20 cellular contexts compared by ENCODE assay signal in genomic region chr6:5749016-5749665, GRCh38.
"Had no signal": no experiment of that assay in that cellular context is flagged by ENCODE, and none has a peak within 500 bp of the region (broad histone marks: within the 10 kb centered on the region; RNA-seq: fewer than 3 reads in every experiment).

No MANE protein-coding gene starts in this region.

- H3K4me1 Mint-ChIP-seq: activated B cell treated with CpG ODN at 0.5 μM for 24 hours; stimulated activated naive CD8-positive, alpha-beta T cell treated with anti-CD3 and anti-CD28 coated beads, Interleukin-15, amount 100 ng/mL, for 72 hours had no signal

- H3K4me3 ChIP-seq: ascending aorta, breast epithelium, vagina had no signal

- H3K27ac Mint-ChIP-seq: activated B cell treated with CpG ODN at 0.5 μM for 24 hours; activated CD8-positive, alpha-beta T cell treated with anti-CD3 and anti-CD28 coated beads, Interleukin-2, amount 10 ng/mL, durations not matched to agents 7 days and 5 days; natural killer cell treated with Interleukin-12 subunit alpha and Interleukin-12 subunit beta and Interleukin-15 and Interleukin-18, amount 100 ng/mL, for 72 hours; stimulated activated naive CD8-positive, alpha-beta T cell treated with anti-CD3 and anti-CD28 coated beads, Interleukin-15, amount 100 ng/mL, for 72 hours had no signal

- H3K9me3 ChIP-seq: ascending aorta, vagina had no signal

- H3K27ac ChIP-seq: ascending aorta, breast epithelium, vagina had no signal

- H3K27me3 ChIP-seq: ascending aorta, breast epithelium, vagina had no signal

- ATAC-seq: activated CD8-positive, alpha-beta T cell treated with anti-CD3 and anti-CD28 coated beads, Interleukin-2, amount 10 ng/mL, durations not matched to agents 7 days and 5 days; stimulated activated naive CD8-positive, alpha-beta T cell treated with anti-CD3 and anti-CD28 coated beads, Interleukin-15, amount 100 ng/mL, for 72 hours had no signal

- H3K27me3 Mint-ChIP-seq: activated B cell treated with CpG ODN at 0.5 μM for 24 hours; natural killer cell treated with Interleukin-12 subunit alpha and Interleukin-12 subunit beta and Interleukin-15 and Interleukin-18, amount 100 ng/mL, for 72 hours; stimulated activated naive CD8-positive, alpha-beta T cell treated with anti-CD3 and anti-CD28 coated beads, Interleukin-15, amount 100 ng/mL, for 72 hours had no signal

- H3K9me3 Mint-ChIP-seq: natural killer cell treated with Interleukin-12 subunit alpha and Interleukin-12 subunit beta and Interleukin-15 and Interleukin-18, amount 100 ng/mL, for 72 hours had no signal

- DNase-seq: activated B cell treated with CpG ODN at 0.5 μM for 24 hours; activated CD4-positive, alpha-beta T cell treated with anti-CD3 and anti-CD28 coated beads for 48 hours; activated CD8-positive, alpha-beta memory T cell treated with anti-CD3 and anti-CD28 coated beads, Interleukin-2, amount 50 U/mL, for 4 hours; activated CD8-positive, alpha-beta T cell treated with anti-CD3 and anti-CD28 coated beads, Interleukin-2, amount 10 ng/mL, durations not matched to agents 7 days and 5 days; activated effector memory CD4-positive, alpha-beta T cell treated with Interleukin-2 at 50 U/mL for 16 hours; activated naive CD4-positive, alpha-beta T cell treated with anti-CD3 and anti-CD28 coated beads, Interleukin-2, amount 50 U/mL, for 16 hours; activated T-cell treated with anti-CD3 and anti-CD28 coated beads, Interleukin-2, amount 50 U/mL, for 4 hours; cerebellar nuclear complex; cortex of kidney; effector CD4-positive, alpha-beta T cell; hypothalamus; occipital lobe; posterior cingulate gyrus; retina; stimulated activated naive CD8-positive, alpha-beta T cell treated with anti-CD3 and anti-CD28 coated beads, Interleukin-15, amount 100 ng/mL, for 72 hours; trophoblast cell had no signal

- H3K4me1 ChIP-seq: ascending aorta, breast epithelium, vagina had no signal

- H3K36me3 Mint-ChIP-seq: natural killer cell treated with Interleukin-12 subunit alpha and Interleukin-12 subunit beta and Interleukin-15 and Interleukin-18, amount 100 ng/mL, for 72 hours had no signal

- H3K4me3 Mint-ChIP-seq: activated B cell treated with CpG ODN at 0.5 μM for 24 hours; activated CD8-positive, alpha-beta T cell treated with anti-CD3 and anti-CD28 coated beads, Interleukin-2, amount 10 ng/mL, durations not matched to agents 7 days and 5 days; activated T-cell treated with anti-CD3 and anti-CD28 coated beads, Interleukin-2, amount 50 U/mL, for 4 hours; natural killer cell treated with Interleukin-12 subunit alpha and Interleukin-12 subunit beta and Interleukin-15 and Interleukin-18, amount 100 ng/mL, for 72 hours; stimulated activated naive CD8-positive, alpha-beta T cell treated with anti-CD3 and anti-CD28 coated beads, Interleukin-15, amount 100 ng/mL, for 72 hours had no signal

- H3K36me3 ChIP-seq: ascending aorta, breast epithelium, vagina had no signal
